In the genomic region with DNA sequence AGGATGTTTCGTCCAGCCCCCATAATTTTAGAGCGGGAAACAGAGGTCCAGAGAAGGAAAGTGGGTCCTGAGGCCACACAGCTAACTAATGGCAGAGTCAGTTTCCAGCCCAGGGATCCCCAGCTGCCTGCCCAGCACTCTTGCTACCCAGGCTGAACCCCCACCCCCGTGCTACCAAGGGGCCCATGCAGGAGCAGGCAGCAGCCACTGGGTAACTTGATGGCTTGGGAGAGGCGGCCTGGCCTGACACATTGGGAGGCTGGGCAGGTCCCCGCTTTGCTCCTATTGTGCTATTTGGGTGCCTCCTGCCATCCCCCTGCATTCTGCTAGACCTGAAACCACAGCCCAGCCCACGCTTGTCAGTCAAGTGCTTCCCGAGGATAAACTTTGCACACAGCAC, we compare ENCODE assay signal across 22 cellular contexts. TPM values are rescaled to one million over a fixed set of nuclear protein-coding genes. Genes with fewer than 3 reads are reported as not detected.
DNase-seq lines count a peak whose midpoint lies in the region; ATAC-seq and TF ChIP-seq lines count a peak whose summit lies in the region.
"Had no signal": no experiment of that assay in that cellular context is flagged by ENCODE, and none has a peak within 500 bp of the region (broad histone marks: within the 10 kb centered on the region; RNA-seq: fewer than 3 reads in every experiment).

No MANE protein-coding gene starts in this region.

- H4K20me1 ChIP-seq in GM23338 (replicated peaks; ENCODE audit: insufficient read depth): no peaks in the 10 kb centered on the region

- H3K18ac ChIP-seq in mesenchymal stem cell (ENCODE audit: low read depth in 1 of 2, low read length in 2 of 2): no peak overlapping the region

- WGBS in mesenchymal stem cell: 93% methylated on average over 5 of the region's 7 CpGs
- 80 to 82% methylated on average over 4 to 7 of the region's 7 CpGs for WGBS in thyroid gland, 2 donors

- no peak overlapping the region for H2BK5ac ChIP-seq in mesenchymal stem cell (ENCODE audit: low read depth, low read length, poor library complexity, severe bottlenecking)

- no peak overlapping the region for H3K14ac ChIP-seq in mesenchymal stem cell (ENCODE audit: low read length in 2 of 2)

- peaks cover 18% of the 10 kb centered on the region for H3K27me3 Mint-ChIP-seq in GM23338 (ENCODE audit: insufficient read depth, low read depth, poor library complexity)
- H3K27me3 Mint-ChIP-seq: activated naive CD8-positive, alpha-beta T cell; stimulated activated naive CD8-positive, alpha-beta T cell treated with anti-CD3 and anti-CD28 coated beads, Interleukin-15, Interleukin-2, amounts not matched to agents 100 ng/mL and 50 ng/mL, for 24 hours had no signal

- H3K36me3 Mint-ChIP-seq in GM23338 (ENCODE audit: low read depth): no peaks in the 10 kb centered on the region
- H3K36me3 Mint-ChIP-seq: activated naive CD8-positive, alpha-beta T cell had no signal

- H4K8ac ChIP-seq in mesenchymal stem cell (ENCODE audit: low read length): no peak overlapping the region

- no peak overlapping the region for H3K23ac ChIP-seq in mesenchymal stem cell (ENCODE audit: low read length in 2 of 2)

- no peaks in the 10 kb centered on the region for H3K79me1 ChIP-seq in mesenchymal stem cell (replicated peaks; ENCODE audit: low read length, poor library complexity, severe bottlenecking)

- no peaks in the 10 kb centered on the region for H3K9me2 ChIP-seq in GM23338 (ENCODE audit: insufficient read depth)

- H2AK5ac ChIP-seq in mesenchymal stem cell (ENCODE audit: low read length, severe bottlenecking): no peak overlapping the region

- H3K79me2 ChIP-seq in GM23338 (replicated peaks; ENCODE audit: insufficient read depth): no peaks in the 10 kb centered on the region

- no peaks in the 10 kb centered on the region for H3F3A ChIP-seq in GM23338 (replicated peaks; ENCODE audit: low read depth)

- H3K27me3 ChIP-seq in GM23338 (ENCODE audit: insufficient read depth) (peaks cover 5% of the 10 kb centered on the region), mesenchymal stem cell (ENCODE audit: control insufficient read depth in 1 of 2, insufficient read depth in 1 of 2, low read length in 2 of 2) (peaks cover 0 to 40% of the 10 kb centered on the region in 2 experiments), thyroid gland (no peaks in the 10 kb centered on the region)

- H2BK15ac ChIP-seq in mesenchymal stem cell (ENCODE audit: low read depth, poor library complexity, severe bottlenecking): no peak overlapping the region

- H3K4me1 Mint-ChIP-seq in GM23338: peaks cover 17% of the 10 kb centered on the region
- H3K4me1 Mint-ChIP-seq: activated CD4-positive, alpha-beta T cell treated with anti-CD3 and anti-CD28 coated beads for 36 hours; neural crest cell had no signal

- no peak overlapping the region; the same call in 2 of the 3 replicates for H3K4me3 Mint-ChIP-seq in GM23338
- H3K4me3 Mint-ChIP-seq: activated CD4-positive, alpha-beta T cell treated with anti-CD3 and anti-CD28 coated beads for 36 hours; activated naive CD8-positive, alpha-beta T cell; neural crest cell; stimulated activated naive CD8-positive, alpha-beta T cell treated with anti-CD3 and anti-CD28 coated beads, Interleukin-15, Interleukin-2, amounts not matched to agents 100 ng/mL and 50 ng/mL, for 24 hours had no signal

- H2BK12ac ChIP-seq in mesenchymal stem cell (ENCODE audit: low read length in 2 of 2): no peak overlapping the region

- H3K9me3 ChIP-seq in mesenchymal stem cell (ENCODE audit: control insufficient read depth, low read length) (no peaks in the 10 kb centered on the region), thyroid gland (no peaks in the 10 kb centered on the region)

- TF ChIP-seq POLR2A in thyroid gland (IDR thresholded peaks at IDR 0.05): no peak

- H3K9ac ChIP-seq in mesenchymal stem cell (ENCODE audit: low read length): no peak overlapping the region

- H3K27ac Mint-ChIP-seq in GM23338: no peak overlapping the region
- H3K27ac Mint-ChIP-seq: activated CD4-positive, alpha-beta T cell treated with anti-CD3 and anti-CD28 coated beads for 36 hours; activated naive CD8-positive, alpha-beta T cell; stimulated activated naive CD8-positive, alpha-beta T cell treated with anti-CD3 and anti-CD28 coated beads, Interleukin-15, Interleukin-2, amounts not matched to agents 100 ng/mL and 50 ng/mL, for 24 hours had no signal

- H2AFZ ChIP-seq in GM23338: peak overlapping the region; percentile 78
- no peak overlapping the region for H2AFZ ChIP-seq in mesenchymal stem cell (ENCODE audit: low read depth, low read length)

- H3K4me2 ChIP-seq in GM23338 (no peak overlapping the region), mesenchymal stem cell (ENCODE audit: low read length, poor library complexity, severe bottlenecking) (no peak overlapping the region)

- no peaks in the 10 kb centered on the region for H3K9me3 Mint-ChIP-seq in GM23338
- H3K9me3 Mint-ChIP-seq: neural crest cell; stimulated activated naive CD8-positive, alpha-beta T cell treated with anti-CD3 and anti-CD28 coated beads, Interleukin-15, Interleukin-2, amounts not matched to agents 100 ng/mL and 50 ng/mL, for 24 hours had no signal

- no peak overlapping the region for H3K4ac ChIP-seq in mesenchymal stem cell (ENCODE audit: low read depth in 1 of 2, low read length in 2 of 2)

- TF ChIP-seq CTCF in GM23338 (conservative IDR thresholded peaks at IDR 0.05; ENCODE audit: low read depth in 2 of 2) (no peak), thyroid gland (IDR thresholded peaks at IDR 0.05) (no peak), coronary artery (IDR thresholded peaks at IDR 0.05) (no peak)

- DNase-seq in GM23338 (ENCODE audit: low spot score) (no peak), UCSD-AML1 (lab: John Stamatoyannopoulos, UW; ENCODE audit: unreplicated experiment) (peak; percentile 49), mesenchymal stem cell (no peak), thyroid gland (no peak), LoVo (ENCODE audit: low spot score) (no peak), coronary artery (ENCODE audit: low spot score) (no peak)
- DNase-seq: activated CD4-positive, alpha-beta T cell treated with anti-CD3 and anti-CD28 coated beads for 36 hours; activated CD8-positive, alpha-beta memory T cell treated with anti-CD3 and anti-CD28 coated beads for 24 hours; activated T-cell treated with anti-CD3 and anti-CD28 coated beads, Interleukin-2, amount 50 U/mL, for 48 hours; DMS 273 treated with DMSO at 0.1 percent for 48 hours; effector CD4-positive, alpha-beta T cell; erythroblast; hippocampal formation; KG1; stimulated activated CD4-positive, alpha-beta T cell treated with anti-CD3 and anti-CD28 coated beads, Interleukin-4, amount 100 ng/mL, for 24 hours had no signal

- ATAC-seq in GM23338 (peak; percentile 46), HG03520 (IDR thresholded peaks at IDR 0.05; ENCODE audit: unreplicated experiment) (no peak)
- ATAC-seq: activated CD4-positive, alpha-beta T cell treated with anti-CD3 and anti-CD28 coated beads for 36 hours had no signal

- H4K91ac ChIP-seq in mesenchymal stem cell (ENCODE audit: low read length): peak overlapping the region; percentile 47

- intact Hi-C loops in thyroid gland (cut with DNase I): no loop called here

- H3K4me1 ChIP-seq in GM23338 (ENCODE audit: insufficient read depth) (peaks cover 3% of the 10 kb centered on the region; the same call in 1 of the 2 replicates), mesenchymal stem cell (ENCODE audit: control insufficient read depth, insufficient read depth, low read depth, low read length) (peaks cover 10% of the 10 kb centered on the region), thyroid gland (peaks cover 4 to 9% of the 10 kb centered on the region in 2 donors)

- H3K4me3 ChIP-seq in GM23338 (no peak overlapping the region), mesenchymal stem cell (ENCODE audit: insufficient read depth in 1 of 2, low read depth in 1 of 2, low read length in 2 of 2) (no peak overlapping the region), thyroid gland (replicated peaks in 1 of 3) (no peak overlapping the region), coronary artery (no peak overlapping the region)

- no peak overlapping the region for H2BK120ac ChIP-seq in mesenchymal stem cell (ENCODE audit: low read depth, low read length)

- H3K36me3 ChIP-seq in GM23338 (ENCODE audit: insufficient read depth) (no peaks in the 10 kb centered on the region), mesenchymal stem cell (ENCODE audit: control insufficient read depth in 1 of 2, insufficient read depth in 2 of 2, low read depth in 1 of 2, low read length in 2 of 2) (no peaks in the 10 kb centered on the region), thyroid gland (no peaks in the 10 kb centered on the region)

- H3K27ac ChIP-seq in GM23338 (ENCODE audit: low read depth) (no peak overlapping the region), mesenchymal stem cell (ENCODE audit: low read length, poor library complexity, severe bottlenecking) (no peak overlapping the region), thyroid gland (peak overlapping the region in 2 of 3 donors; percentile 18 to 39), coronary artery (no peak overlapping the region)

TF ChIP-seq in GM23338, 12 proteins besides CTCF, POLR2A, EP300 and RAD21 (continues in another document):
- TF ChIP-seq ZNF114 (CRISPR knock-in tag; IDR thresholded peaks at IDR 0.05) (no peak), STAT1 (IDR thresholded peaks at IDR 0.05; ENCODE audit: unreplicated experiment) (no peak)
- TF ChIP-seq, protein P1, sequence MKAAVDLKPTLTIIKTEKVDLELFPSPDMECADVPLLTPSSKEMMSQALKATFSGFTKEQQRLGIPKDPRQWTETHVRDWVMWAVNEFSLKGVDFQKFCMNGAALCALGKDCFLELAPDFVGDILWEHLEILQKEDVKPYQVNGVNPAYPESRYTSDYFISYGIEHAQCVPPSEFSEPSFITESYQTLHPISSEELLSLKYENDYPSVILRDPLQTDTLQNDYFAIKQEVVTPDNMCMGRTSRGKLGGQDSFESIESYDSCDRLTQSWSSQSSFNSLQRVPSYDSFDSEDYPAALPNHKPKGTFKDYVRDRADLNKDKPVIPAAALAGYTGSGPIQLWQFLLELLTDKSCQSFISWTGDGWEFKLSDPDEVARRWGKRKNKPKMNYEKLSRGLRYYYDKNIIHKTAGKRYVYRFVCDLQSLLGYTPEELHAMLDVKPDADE (IDR thresholded peaks at IDR 0.05): no peak

RNA-seq across cellular contexts. Expression of a gene that starts 6.8 kb away (rescaled TPM):
- total RNA-seq in GM23338 (2014; rRNA removed; shearing (Covaris generic)): 6.6 and 20.0 TPM in 2 replicates
- 2.4 and 2.9 TPM in 2 replicates for polyA plus RNA-seq in GM23338 (2016; fragmentation: Nextera tagmentation; extraction: Ambion mirVana)
- 0.18 TPM for polyA plus RNA-seq in mesenchymal stem cell (2013, experiment 1 of 2)
- 0.10 TPM for polyA plus RNA-seq in mesenchymal stem cell (2013, experiment 2 of 2)
- total RNA-seq in thyroid gland: 10 to 100 TPM; 33.9 to 63.4 (median 43.9) TPM

RNA-seq across cellular contexts. Expression of a gene that starts 37.2 kb away (rescaled TPM):
- 0.59 and 0.74 TPM in 2 replicates for total RNA-seq in GM23338 (2014; rRNA removed; shearing (Covaris generic))
- polyA plus RNA-seq in GM23338 (2016; fragmentation: Nextera tagmentation; extraction: Ambion mirVana): not detected in 2 replicates
- not detected for polyA plus RNA-seq in mesenchymal stem cell (2013, experiment 1 of 2)
- not detected for polyA plus RNA-seq in mesenchymal stem cell (2013, experiment 2 of 2)
- total RNA-seq in thyroid gland: 1 to 10 TPM in 1 of 4 donors, not detected in 3; 2.1 TPM
- total RNA-seq: activated CD4-positive, alpha-beta T cell treated with anti-CD3 and anti-CD28 coated beads for 36 hours; HT-29; liver; neural crest cell; urinary bladder had no signal
- polyA plus RNA-seq: liver, urinary bladder had no signal

Comparison
In these comparisons a context has a peak if more than half of its experiments do, and no peak if none do; other contexts are left out.
1. H3K27ac ChIP-seq: peak in thyroid gland (2 of 3); none in GM23338 (single experiment), mesenchymal stem cell (single experiment) and coronary artery (0 of 2).